Comparison of ENCODE assay signal across 30 cellular contexts in the genomic region with DNA sequence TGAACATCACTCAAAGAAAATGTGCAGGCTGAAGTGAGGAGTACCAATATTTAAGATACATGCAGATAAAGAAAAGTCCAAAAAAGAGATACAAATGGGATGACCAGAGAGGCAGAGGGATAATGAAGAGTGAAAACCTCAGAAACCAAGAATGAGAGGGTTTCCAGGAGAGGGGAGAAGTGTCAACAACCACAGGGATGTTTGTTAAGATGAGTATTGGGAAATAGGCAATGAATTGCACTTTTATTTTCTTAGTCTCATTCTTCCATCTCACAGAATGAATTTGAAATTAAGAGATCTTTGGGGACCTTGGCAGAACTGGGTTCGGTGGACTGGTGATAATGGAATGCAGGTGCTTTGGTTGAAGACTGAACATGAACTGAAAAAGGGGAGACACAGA.
"Had no signal": no experiment of that assay in that cellular context is flagged by ENCODE, and none has a peak within 500 bp of the region (broad histone marks: within the 10 kb centered on the region; RNA-seq: fewer than 3 reads in every experiment).

No MANE protein-coding gene starts in this region.

- H3K79me2 ChIP-seq: parathyroid adenoma had no signal

- H3K9me3 ChIP-seq: ovary, psoas muscle, right atrium auricular region, right lobe of liver, sigmoid colon, stomach, thoracic aorta, thyroid gland, tibial nerve, upper lobe of left lung, vagina had no signal

- H3K4me3 Mint-ChIP-seq: naive thymus-derived CD4-positive, alpha-beta T cell; natural killer cell; nephron; stimulated activated effector memory CD8-positive, alpha-beta T cell treated with anti-CD3 and anti-CD28 coated beads, Interleukin-12 subunit alpha, Interleukin-12 subunit beta, amount 100 ng/mL, for 72 hours; stimulated activated naive B cell treated with anti-CD40 and anti-IgM and Interleukin-4, amounts not matched to agents 10 μg/mL and 1 μg/mL and 100 μg/mL, for 72 hours; stimulated activated naive CD8-positive, alpha-beta T cell treated with anti-CD3 and anti-CD28 coated beads, Interleukin-15, Interleukin-2, amounts not matched to agents 100 ng/mL and 50 ng/mL, for 24 hours had no signal

- H3K27ac Mint-ChIP-seq: naive thymus-derived CD4-positive, alpha-beta T cell; natural killer cell; nephron; progenitor cell of endocrine pancreas; stimulated activated effector memory CD8-positive, alpha-beta T cell treated with anti-CD3 and anti-CD28 coated beads, Interleukin-12 subunit alpha, Interleukin-12 subunit beta, amount 100 ng/mL, for 72 hours; stimulated activated naive B cell treated with anti-CD40 and anti-IgM and Interleukin-4, amounts not matched to agents 10 μg/mL and 1 μg/mL and 100 μg/mL, for 72 hours; stimulated activated naive CD8-positive, alpha-beta T cell treated with anti-CD3 and anti-CD28 coated beads, Interleukin-15, Interleukin-2, amounts not matched to agents 100 ng/mL and 50 ng/mL, for 24 hours had no signal

- DNase-seq: naive thymus-derived CD4-positive, alpha-beta T cell; natural killer cell; occipital lobe; ovary; posterior cingulate gyrus; psoas muscle; retina; right lobe of liver; sigmoid colon; small intestine; stimulated activated CD4-positive, alpha-beta T cell treated with anti-CD3 and anti-CD28 coated beads, Interleukin-15, amount 100 ng/mL, for 24 hours; stimulated activated CD4-positive, alpha-beta T cell treated with anti-CD3 and anti-CD28 coated beads, Interleukin-2, amount 100 ng/mL, for 24 hours; stimulated activated CD4-positive, alpha-beta T cell treated with anti-CD3 and anti-CD28 coated beads, Interleukin-2, amount 100 ng/mL, for 48 hours; stimulated activated CD4-positive, alpha-beta T cell treated with anti-CD3 and anti-CD28 coated beads, Interleukin-4, amount 100 ng/mL, for 24 hours; stimulated activated naive B cell treated with anti-CD40 and anti-IgM and Interleukin-4, amounts not matched to agents 10 μg/mL and 1 μg/mL and 100 μg/mL, for 72 hours; stimulated activated naive CD4-positive, alpha-beta T cell treated with Interleukin-2 at 50 U/mL for 16 hours; stomach; thyroid gland; trophoblast cell; upper lobe of left lung had no signal

- H3K9me3 Mint-ChIP-seq: naive thymus-derived CD4-positive, alpha-beta T cell; natural killer cell; nephron; stimulated activated effector memory CD8-positive, alpha-beta T cell treated with anti-CD3 and anti-CD28 coated beads, Interleukin-12 subunit alpha, Interleukin-12 subunit beta, amount 100 ng/mL, for 72 hours; stimulated activated naive B cell treated with anti-CD40 and anti-IgM and Interleukin-4, amounts not matched to agents 10 μg/mL and 1 μg/mL and 100 μg/mL, for 72 hours; stimulated activated naive CD8-positive, alpha-beta T cell treated with anti-CD3 and anti-CD28 coated beads, Interleukin-15, Interleukin-2, amounts not matched to agents 100 ng/mL and 50 ng/mL, for 24 hours had no signal

- ATAC-seq: naive thymus-derived CD4-positive, alpha-beta T cell; natural killer cell; psoas muscle; right lobe of liver; stimulated activated effector memory CD8-positive, alpha-beta T cell treated with anti-CD3 and anti-CD28 coated beads, Interleukin-12 subunit alpha, Interleukin-12 subunit beta, amount 100 ng/mL, for 72 hours; stimulated activated naive B cell treated with anti-CD40 and anti-IgM and Interleukin-4, amounts not matched to agents 10 μg/mL and 1 μg/mL and 100 μg/mL, for 72 hours had no signal

- FAIRE-seq: small intestine, urothelium cell line had no signal

- H3K36me3 Mint-ChIP-seq: naive thymus-derived CD4-positive, alpha-beta T cell; natural killer cell; stimulated activated effector memory CD8-positive, alpha-beta T cell treated with anti-CD3 and anti-CD28 coated beads, Interleukin-12 subunit alpha, Interleukin-12 subunit beta, amount 100 ng/mL, for 72 hours; stimulated activated naive B cell treated with anti-CD40 and anti-IgM and Interleukin-4, amounts not matched to agents 10 μg/mL and 1 μg/mL and 100 μg/mL, for 72 hours had no signal

- H3K36me3 ChIP-seq: ovary, right atrium auricular region, right lobe of liver, sigmoid colon, stomach, thoracic aorta, thyroid gland, tibial nerve, upper lobe of left lung, vagina had no signal

- H3K27me3 ChIP-seq: ovary, right atrium auricular region, right lobe of liver, sigmoid colon, stomach, thyroid gland, tibial nerve, upper lobe of left lung, vagina had no signal

- H3K27me3 Mint-ChIP-seq: progenitor cell of endocrine pancreas; stimulated activated naive B cell treated with anti-CD40 and anti-IgM and Interleukin-4, amounts not matched to agents 10 μg/mL and 1 μg/mL and 100 μg/mL, for 72 hours had no signal

- H3K4me1 ChIP-seq: parathyroid adenoma, psoas muscle, right lobe of liver, sigmoid colon, thyroid gland, tibial nerve, vagina had no signal

- H3K27ac ChIP-seq: ovary, parathyroid adenoma, psoas muscle, right atrium auricular region, right lobe of liver, sigmoid colon, thoracic aorta, thyroid gland, tibial nerve, upper lobe of left lung, vagina had no signal

- H3K4me1 Mint-ChIP-seq: naive thymus-derived CD4-positive, alpha-beta T cell; natural killer cell; stimulated activated effector memory CD8-positive, alpha-beta T cell treated with anti-CD3 and anti-CD28 coated beads, Interleukin-12 subunit alpha, Interleukin-12 subunit beta, amount 100 ng/mL, for 72 hours; stimulated activated naive B cell treated with anti-CD40 and anti-IgM and Interleukin-4, amounts not matched to agents 10 μg/mL and 1 μg/mL and 100 μg/mL, for 72 hours had no signal

- H2AFZ ChIP-seq: parathyroid adenoma had no signal

- H3K9ac ChIP-seq: parathyroid adenoma had no signal

- H3K4me3 ChIP-seq: ovary, psoas muscle, right atrium auricular region, right lobe of liver, sigmoid colon, stomach, thoracic aorta, thyroid gland, tibial nerve, upper lobe of left lung, vagina had no signal
